In the genomic region with DNA sequence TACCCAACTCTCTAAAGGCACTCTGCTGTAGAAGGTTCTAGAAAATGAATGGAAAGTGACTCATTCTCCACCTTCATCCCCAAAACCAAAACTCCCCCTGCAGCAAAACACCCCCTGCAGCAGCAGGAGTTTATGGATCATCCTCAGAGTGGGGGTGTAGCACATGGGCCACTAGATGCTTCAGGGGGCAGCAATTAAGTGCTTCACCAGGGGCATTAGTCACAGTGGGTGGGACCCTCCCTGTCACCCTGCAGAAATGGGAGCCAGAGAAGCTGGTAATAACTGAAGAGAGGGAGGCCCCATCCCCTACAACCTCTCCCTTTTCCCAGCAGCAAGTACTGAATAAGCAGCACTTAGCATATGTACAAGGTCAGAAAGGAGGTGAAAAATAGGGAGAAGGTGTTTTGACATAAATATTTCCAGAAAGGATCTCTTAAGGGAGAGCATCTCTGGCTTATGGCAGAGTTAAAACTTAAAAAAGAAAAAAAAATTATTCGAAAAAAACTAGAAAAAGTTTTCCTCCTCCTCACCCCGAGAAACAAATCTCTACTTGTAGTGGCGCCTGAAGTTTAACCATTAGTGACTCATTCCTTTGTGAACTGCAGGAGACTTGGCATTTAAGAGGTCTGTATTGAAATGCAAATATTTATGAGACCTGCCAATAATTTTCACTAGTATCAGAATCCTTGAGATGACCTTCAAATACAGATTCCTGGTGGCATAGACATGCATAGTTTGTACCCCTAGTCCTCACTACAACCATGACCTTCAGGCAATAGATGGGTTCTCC, we compare ENCODE assay signal across 11 cellular contexts.
DNase-seq lines count a peak whose midpoint lies in the region; ATAC-seq, FAIRE-seq and TF ChIP-seq lines count a peak whose summit lies in the region.
"Had no signal": no experiment of that assay in that cellular context is flagged by ENCODE, and none has a peak within 500 bp of the region (broad histone marks: within the 10 kb centered on the region; RNA-seq: fewer than 3 reads in every experiment).

No MANE protein-coding gene starts in this region.

- H3K9me3 ChIP-seq in esophagus squamous epithelium (no peaks in the 10 kb centered on the region), SJCRH30 (replicated peaks) (no peaks in the 10 kb centered on the region)
- no peaks in the 10 kb centered on the region for H3K9me3 ChIP-seq in CD4-positive, alpha-beta memory T cell (ENCODE audit: control insufficient read depth in 1 of 2, low read length in 2 of 2)
- H3K9me3 ChIP-seq: BLaER1 had no signal

- H3K4me1 ChIP-seq in esophagus squamous epithelium (peaks cover 45 to 84% (median 54%) of the 10 kb centered on the region in 3 donors), SJCRH30 (peaks cover 42% of the 10 kb centered on the region)
- peaks cover 59% of the 10 kb centered on the region for H3K4me1 ChIP-seq in CD4-positive, alpha-beta memory T cell (ENCODE audit: insufficient read depth, low read length)

- POLR2A ChIA-PET in CD4-positive, alpha-beta memory T cell (lab: Charles Lee; ENCODE audit: partially characterized antibody): interaction anchor here (1.0 to 6.2 kb wide), 2 partner anchors 9 to 62 kb away, joined by 4 to 106 read pairs; no protein-coding TSS in a partner anchor

- H3K4me3 ChIP-seq in esophagus squamous epithelium: peak overlapping the region in 1 of 4 donors; percentile 18
- no peak overlapping the region for H3K4me3 ChIP-seq in CD4-positive, alpha-beta memory T cell (ENCODE audit: low read length in 2 of 2)
- H3K4me3 ChIP-seq in SJCRH30: no peak overlapping the region
- H3K4me3 ChIP-seq: BLaER1 had no signal

- no peak for DNase-seq in activated naive CD4-positive, alpha-beta T cell (lab: John Stamatoyannopoulos, UW)
- DNase-seq in RCC 7860 (ENCODE audit: low spot score): peak; percentile 75
- DNase-seq in esophagus squamous epithelium (lab: John Stamatoyannopoulos, UW): no peak
- DNase-seq in CD4-positive, alpha-beta memory T cell: no peak
- no peak for DNase-seq in SJCRH30
- DNase-seq: Karpas-422, T-helper 1 cell had no signal

- TF ChIP-seq POLR2A in esophagus squamous epithelium (IDR thresholded peaks at IDR 0.05): no peak

- no peaks in the 10 kb centered on the region for H3K9me3 Mint-ChIP-seq in activated naive CD4-positive, alpha-beta T cell treated with anti-CD3 and anti-CD28 coated beads, Interleukin-2, amount 50 U/mL, for 24 hours
- no peaks in the 10 kb centered on the region for H3K9me3 Mint-ChIP-seq in stimulated activated naive CD8-positive, alpha-beta T cell treated with anti-CD3 and anti-CD28 coated beads, Interleukin-15, Interleukin-2, amounts not matched to agents 100 ng/mL and 50 ng/mL, for 24 hours
- H3K9me3 Mint-ChIP-seq in CD4-positive, alpha-beta memory T cell: no peaks in the 10 kb centered on the region

- 33 to 36% methylated on average over 3 of the region's 3 CpGs for WGBS in esophagus squamous epithelium, 2 donors

- H3K27me3 ChIP-seq in esophagus squamous epithelium (no peaks in the 10 kb centered on the region), SJCRH30 (no peaks in the 10 kb centered on the region)
- no peaks in the 10 kb centered on the region for H3K27me3 ChIP-seq in CD4-positive, alpha-beta memory T cell (ENCODE audit: insufficient read depth, low read length)
- H3K27me3 ChIP-seq: BLaER1 had no signal

- peak overlapping the region; percentile 52 for H3K27ac Mint-ChIP-seq in activated naive CD4-positive, alpha-beta T cell treated with anti-CD3 and anti-CD28 coated beads, Interleukin-2, amount 50 U/mL, for 24 hours
- H3K27ac Mint-ChIP-seq in stimulated activated naive CD8-positive, alpha-beta T cell treated with anti-CD3 and anti-CD28 coated beads, Interleukin-15, Interleukin-2, amounts not matched to agents 100 ng/mL and 50 ng/mL, for 24 hours: peak overlapping the region; percentile 76
- peak overlapping the region in 1 of 7 donors; percentile 42 for H3K27ac Mint-ChIP-seq in CD4-positive, alpha-beta memory T cell

- H3K27ac ChIP-seq in esophagus squamous epithelium: peak overlapping the region; percentile 87 to 91 (median 90)
- H3K27ac ChIP-seq in CD4-positive, alpha-beta memory T cell (ENCODE audit: low read depth, low read length): no peak overlapping the region
- H3K27ac ChIP-seq in SJCRH30: no peak overlapping the region
- H3K27ac ChIP-seq: BLaER1 had no signal

- peaks cover 68% of the 10 kb centered on the region for H3K4me1 Mint-ChIP-seq in activated naive CD4-positive, alpha-beta T cell treated with anti-CD3 and anti-CD28 coated beads, Interleukin-2, amount 50 U/mL, for 24 hours
- H3K4me1 Mint-ChIP-seq in stimulated activated naive CD8-positive, alpha-beta T cell treated with anti-CD3 and anti-CD28 coated beads, Interleukin-15, Interleukin-2, amounts not matched to agents 100 ng/mL and 50 ng/mL, for 24 hours (ENCODE audit: low read depth): peaks cover 79% of the 10 kb centered on the region
- peaks cover 29 to 68% (median 47%) of the 10 kb centered on the region in 4 donors for H3K4me1 Mint-ChIP-seq in CD4-positive, alpha-beta memory T cell

- TF ChIP-seq CTCF in esophagus squamous epithelium (IDR thresholded peaks at IDR 0.05): no peak

- H3K27me3 Mint-ChIP-seq in activated naive CD4-positive, alpha-beta T cell treated with anti-CD3 and anti-CD28 coated beads, Interleukin-2, amount 50 U/mL, for 24 hours: no peaks in the 10 kb centered on the region
- H3K27me3 Mint-ChIP-seq in stimulated activated naive CD8-positive, alpha-beta T cell treated with anti-CD3 and anti-CD28 coated beads, Interleukin-15, Interleukin-2, amounts not matched to agents 100 ng/mL and 50 ng/mL, for 24 hours: no peaks in the 10 kb centered on the region
- no peaks in the 10 kb centered on the region for H3K27me3 Mint-ChIP-seq in CD4-positive, alpha-beta memory T cell

- peak; percentile 87 for FAIRE-seq in RCC 7860 (lab: Jason Lieb, UNC)

- ATAC-seq in GM18909 (IDR thresholded peaks at IDR 0.05; ENCODE audit: poor library complexity, unreplicated experiment): no peak

- peak overlapping the region; percentile 19 for H3K4me3 Mint-ChIP-seq in activated naive CD4-positive, alpha-beta T cell treated with anti-CD3 and anti-CD28 coated beads, Interleukin-2, amount 50 U/mL, for 24 hours
- no peak overlapping the region for H3K4me3 Mint-ChIP-seq in stimulated activated naive CD8-positive, alpha-beta T cell treated with anti-CD3 and anti-CD28 coated beads, Interleukin-15, Interleukin-2, amounts not matched to agents 100 ng/mL and 50 ng/mL, for 24 hours
- H3K4me3 Mint-ChIP-seq in CD4-positive, alpha-beta memory T cell: peak overlapping the region in 2 of 8 donors; percentile 6 to 23

- CTCF ChIA-PET in CD4-positive, alpha-beta memory T cell (lab: Charles Lee; ENCODE audit: partially characterized antibody): no interaction called here

- no peaks in the 10 kb centered on the region for H3K36me3 Mint-ChIP-seq in activated naive CD4-positive, alpha-beta T cell treated with anti-CD3 and anti-CD28 coated beads, Interleukin-2, amount 50 U/mL, for 24 hours
- no peaks in the 10 kb centered on the region for H3K36me3 Mint-ChIP-seq in stimulated activated naive CD8-positive, alpha-beta T cell treated with anti-CD3 and anti-CD28 coated beads, Interleukin-15, Interleukin-2, amounts not matched to agents 100 ng/mL and 50 ng/mL, for 24 hours (ENCODE audit: low read depth)
- H3K36me3 Mint-ChIP-seq in CD4-positive, alpha-beta memory T cell: no peaks in the 10 kb centered on the region

- intact Hi-C loops in esophagus squamous epithelium (cut with DNase I): no loop called here
- intact Hi-C loops in CD4-positive, alpha-beta memory T cell (cut with micrococcal nuclease): no loop called here

- no peaks in the 10 kb centered on the region for H3K36me3 ChIP-seq in esophagus squamous epithelium
- no peaks in the 10 kb centered on the region for H3K36me3 ChIP-seq in CD4-positive, alpha-beta memory T cell (ENCODE audit: insufficient read depth, low read length)
- H3K36me3 ChIP-seq in SJCRH30: no peaks in the 10 kb centered on the region
- H3K36me3 ChIP-seq: BLaER1 had no signal

Comparison
In these comparisons a context has a peak if more than half of its experiments do, and no peak if none do; other contexts are left out.
1. H3K27ac ChIP-seq: peak in esophagus squamous epithelium (4 of 4); none in CD4-positive, alpha-beta memory T cell (single experiment) and SJCRH30 (single experiment).